8 cellular contexts compared by ENCODE assay signal in the genomic region with DNA sequence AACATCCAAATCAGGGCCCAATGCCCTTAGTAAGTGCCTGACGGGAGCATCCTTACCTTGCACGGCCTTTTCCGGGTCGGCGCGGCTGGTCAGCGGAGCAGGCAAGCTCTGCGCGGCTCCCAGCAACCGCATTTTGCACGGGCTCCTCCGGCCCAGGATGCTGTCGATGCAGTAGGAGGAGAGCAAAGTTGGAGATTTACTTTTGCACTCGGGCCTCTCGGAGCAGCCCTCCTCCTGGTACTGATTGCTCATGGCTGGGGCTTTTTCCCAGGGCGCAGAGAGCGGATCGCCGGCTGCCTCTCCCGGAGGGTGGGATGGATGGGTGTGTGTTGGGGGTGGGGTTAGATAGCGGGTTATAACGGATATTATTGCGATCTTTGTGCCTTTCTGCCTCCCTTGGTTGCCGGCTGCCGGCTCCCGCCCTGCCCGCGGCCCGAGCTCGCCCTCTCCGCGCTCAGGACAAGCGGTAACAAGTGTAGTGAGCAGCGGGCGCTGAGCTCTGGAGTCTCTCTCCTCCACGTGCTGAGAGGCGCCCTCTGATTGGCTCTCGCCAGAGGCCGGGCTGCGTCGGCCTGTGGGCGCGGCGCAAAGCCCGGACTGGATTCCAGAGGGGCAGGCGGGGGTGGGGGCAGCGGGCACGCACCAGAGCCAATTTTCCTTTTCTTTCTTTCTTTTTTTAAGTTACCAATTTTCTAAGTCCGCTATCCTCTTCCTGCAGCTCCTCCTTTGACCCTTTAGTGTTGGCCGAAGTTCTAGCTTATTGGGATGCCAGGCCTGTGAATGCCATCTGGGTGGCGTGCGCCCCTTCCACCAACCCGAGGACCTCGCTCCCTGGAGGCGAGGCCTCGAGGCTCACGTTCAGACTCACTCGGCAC. TPM values are rescaled to one million over a fixed set of nuclear protein-coding genes. Genes with fewer than 3 reads are reported as not detected.
A peak's percentile ranks its signal among the peaks of the same experiment; 100 is the strongest.
DNase-seq lines count a peak whose midpoint lies in the region; ATAC-seq, FAIRE-seq and TF ChIP-seq lines count a peak whose summit lies in the region.

A gene (minus strand): TSS at position 480 of the 875 bp plus-strand sequence. CDS start 228 bp downstream, at position 252.

- peak; percentile 68 for FAIRE-seq in endothelial cell of umbilical vein (lab: Jason Lieb, UNC)

- peaks cover 0 to 19% (median 2%) of the 10 kb centered on the region in 11 donors for H3K9me3 Mint-ChIP-seq in naive thymus-derived CD4-positive, alpha-beta T cell

- H2AFZ ChIP-seq in endothelial cell of umbilical vein (ENCODE audit: low read depth, low read length) = no peak within 1 kb of the TSS

- no peaks in the 10 kb centered on the region for H3K36me3 ChIP-seq in endothelial cell of umbilical vein (ENCODE audit: control insufficient read depth in 2 of 2, extremely low read depth in 1 of 2, insufficient read depth in 2 of 2, low read length in 2 of 2)
- H3K36me3 ChIP-seq in naive thymus-derived CD4-positive, alpha-beta T cell (ENCODE audit: control insufficient read depth in 2 of 3, insufficient read depth in 3 of 3, low read length in 3 of 3) = no peaks in the 10 kb centered on the region

- peak; percentile 71 for ATAC-seq in GM19397 (IDR thresholded peaks at IDR 0.05; ENCODE audit: unreplicated experiment)
- peak; percentile 36 for ATAC-seq in naive thymus-derived CD4-positive, alpha-beta T cell
- ATAC-seq in GM21360 (IDR thresholded peaks at IDR 0.05; ENCODE audit: unreplicated experiment) = no peak

- peak within 1 kb of the TSS in 9 of 10 donors; percentile 6 to 71 (median 47) for H3K4me3 Mint-ChIP-seq in naive thymus-derived CD4-positive, alpha-beta T cell

- POLR2A ChIA-PET in endothelial cell of umbilical vein (lab: Charles Lee) = no interaction called here
- POLR2A ChIA-PET in naive thymus-derived CD4-positive, alpha-beta T cell (lab: Charles Lee) = no interaction called here

- H3K4me3 ChIP-seq in endothelial cell of umbilical vein (replicated peaks in 1 of 3; ENCODE audit: insufficient read depth in 1 of 3, low read depth in 1 of 3, low read length in 3 of 3) = no peak within 1 kb of the TSS
- H3K4me3 ChIP-seq in naive thymus-derived CD4-positive, alpha-beta T cell (ENCODE audit: low read length) = no peak within 1 kb of the TSS

- intact Hi-C loops in endothelial cell of umbilical vein (cut with micrococcal nuclease) = no loop called here
- intact Hi-C loops in naive thymus-derived CD4-positive, alpha-beta T cell (cut with micrococcal nuclease) = no loop called here

- peaks cover 72 to 93% of the 10 kb centered on the region in 2 experiments for H3K27me3 ChIP-seq in endothelial cell of umbilical vein (ENCODE audit: control insufficient read depth in 2 of 2, insufficient read depth in 2 of 2, low read length in 2 of 2)
- H3K27me3 ChIP-seq in naive thymus-derived CD4-positive, alpha-beta T cell (ENCODE audit: control insufficient read depth in 2 of 2, insufficient read depth in 2 of 2, low read length in 2 of 2) = peaks cover 3 to 7% of the 10 kb centered on the region in 2 donors

- H4K20me1 ChIP-seq in endothelial cell of umbilical vein (replicated peaks; ENCODE audit: control insufficient read depth, extremely low read depth, insufficient read depth, low read length) = no peaks in the 10 kb centered on the region

- no peaks in the 10 kb centered on the region for H3K79me2 ChIP-seq in endothelial cell of umbilical vein (ENCODE audit: control insufficient read depth, insufficient read depth, low read length)

- no peaks in the 10 kb centered on the region for H3K9me3 ChIP-seq in endothelial cell of umbilical vein (replicated peaks; ENCODE audit: control insufficient read depth, insufficient read depth, low read length)
- H3K9me3 ChIP-seq in naive thymus-derived CD4-positive, alpha-beta T cell (ENCODE audit: control insufficient read depth in 2 of 3, low read length in 3 of 3) = no peaks in the 10 kb centered on the region

- H3K27ac ChIP-seq in endothelial cell of umbilical vein (ENCODE audit: insufficient read depth, low read depth, low read length) = no peak within 1 kb of the TSS
- no peak within 1 kb of the TSS for H3K27ac ChIP-seq in naive thymus-derived CD4-positive, alpha-beta T cell (ENCODE audit: low read depth, low read length)

- peaks cover 2% of the 10 kb centered on the region for H3K4me1 ChIP-seq in endothelial cell of umbilical vein (ENCODE audit: control insufficient read depth, extremely low read depth, insufficient read depth, low read length)
- peaks cover 0 to 4% of the 10 kb centered on the region in 2 donors for H3K4me1 ChIP-seq in naive thymus-derived CD4-positive, alpha-beta T cell (ENCODE audit: control insufficient read depth in 2 of 2, insufficient read depth in 2 of 2, low read length in 2 of 2)

- no TSS peak for BruUV-seq in endothelial cell of umbilical vein (replicated peaks; lab: Mats Ljungman, UMichigan)

- no peak within 1 kb of the TSS for H3K9ac ChIP-seq in endothelial cell of umbilical vein (replicated peaks; ENCODE audit: extremely low read depth, insufficient read depth, low read length)

- H3K9me1 ChIP-seq in endothelial cell of umbilical vein (replicated peaks; ENCODE audit: control insufficient read depth, extremely low read depth, insufficient read depth, low read length) = no peaks in the 10 kb centered on the region

- TF ChIP-seq CTCF in endothelial cell of umbilical vein (IDR thresholded peaks at IDR 0.05; ENCODE audit: extremely low read depth in 1 of 2, insufficient read depth in 1 of 2, low read depth in 1 of 2, low read length in 2 of 2) = no peak

- dilution Hi-C loops in endothelial cell of umbilical vein (cut with MboI; ENCODE audit: extremely low pct_ligation_motif_present, low sequenced_read_pairs) = no loop called here

- CTCF ChIA-PET in endothelial cell of umbilical vein (lab: Charles Lee) = interaction anchor here (1.3 to 1.4 kb wide), 2 partner anchors 174 to 177 kb away, joined by 3 to 5 read pairs; no protein-coding TSS in a partner anchor
- CTCF ChIA-PET in naive thymus-derived CD4-positive, alpha-beta T cell (lab: Charles Lee) = no interaction called here

- H3K27ac Mint-ChIP-seq in naive thymus-derived CD4-positive, alpha-beta T cell = peak within 1 kb of the TSS in 2 of 9 donors; percentile 38 to 67

- no peak within 1 kb of the TSS for H3K4me2 ChIP-seq in endothelial cell of umbilical vein (ENCODE audit: insufficient read depth, low read length)

- TF ChIP-seq POLR2A in endothelial cell of umbilical vein (IDR thresholded peaks at IDR 0.05; ENCODE audit: low read depth, low read length) = no peak

- no peaks in the 10 kb centered on the region for H3K36me3 Mint-ChIP-seq in naive thymus-derived CD4-positive, alpha-beta T cell

- DNase-seq in Ammon's horn (ENCODE audit: low spot score) (peak; percentile 69), NCI-H69 (lab: John Stamatoyannopoulos, UW) (peak; percentile 91), endothelial cell of umbilical vein (ENCODE audit: low read depth, low spot score) (peak; percentile 31), cerebellar nuclear complex (lab: John Stamatoyannopoulos, UW) (no peak)
- DNase-seq in naive thymus-derived CD4-positive, alpha-beta T cell = no peak
- no peak for DNase-seq in NK-92 treated with Interleukin-12 subunit alpha and Interleukin-12 subunit beta, amount 100 ng/mL, for 24 hours (lab: John Stamatoyannopoulos, UW)

- H3K27me3 Mint-ChIP-seq in naive thymus-derived CD4-positive, alpha-beta T cell = peaks cover 21 to 80% (median 43%) of the 10 kb centered on the region in 5 donors

- peaks cover 0 to 31% (median 20%) of the 10 kb centered on the region in 7 donors for H3K4me1 Mint-ChIP-seq in naive thymus-derived CD4-positive, alpha-beta T cell

TF ChIP-seq in endothelial cell of umbilical vein, 7 proteins besides CTCF, POLR2A, EP300 and RAD21:
- TF ChIP-seq MYC (IDR thresholded peaks at IDR 0.05; ENCODE audit: low read depth, low read length) (no peak), POLR2AphosphoS5 (IDR thresholded peaks at IDR 0.05; ENCODE audit: insufficient read depth, low read depth, low read length) (no peak), EZH2 (IDR thresholded peaks at IDR 0.05; ENCODE audit: borderline replicate concordance, low read depth, low read length, severe bottlenecking) (peak; percentile 59), GATA2 (IDR thresholded peaks at IDR 0.05; ENCODE audit: insufficient read depth, insufficient read length, low read depth, low read length) (no peak), JUN (IDR thresholded peaks at IDR 0.05; ENCODE audit: borderline replicate concordance, insufficient read depth, insufficient read length, low read depth) (no peak), FOS (IDR thresholded peaks at IDR 0.05; ENCODE audit: borderline replicate concordance, insufficient read depth, low read length) (no peak)
- TF ChIP-seq, protein P1, sequence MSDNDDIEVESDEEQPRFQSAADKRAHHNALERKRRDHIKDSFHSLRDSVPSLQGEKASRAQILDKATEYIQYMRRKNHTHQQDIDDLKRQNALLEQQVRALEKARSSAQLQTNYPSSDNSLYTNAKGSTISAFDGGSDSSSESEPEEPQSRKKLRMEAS (IDR thresholded peaks at IDR 0.05; ENCODE audit: insufficient read depth, insufficient read length) = peak; percentile 47

RNA-seq across cellular contexts. Expression of the gene that starts here (rescaled TPM):
- total RNA-seq in endothelial cell of umbilical vein = not detected in 2 replicates
- not detected in 2 replicates for polyA plus RNA-seq in endothelial cell of umbilical vein
- not detected in 2 replicates for polyA plus RNA-seq in endothelial cell of umbilical vein (2011; cell fraction: cytosol; rRNA removed)
- polyA plus RNA-seq in endothelial cell of umbilical vein (2011; cell fraction: nucleus; rRNA removed) = not detected in 2 replicates
- not detected in 2 replicates for polyA plus RNA-seq in endothelial cell of umbilical vein (2012)
- not detected in 2 replicates for polyA minus RNA-seq in endothelial cell of umbilical vein
- polyA minus RNA-seq in endothelial cell of umbilical vein (2011; cell fraction: cytosol; rRNA and poly(A)+ RNA removed) = not detected
- not detected in 2 replicates for polyA minus RNA-seq in endothelial cell of umbilical vein (2011; cell fraction: nucleus; rRNA and poly(A)+ RNA removed)
- total RNA-seq in naive thymus-derived CD4-positive, alpha-beta T cell = not detected
- polyA plus RNA-seq in naive thymus-derived CD4-positive, alpha-beta T cell = not detected

Comparison
In these comparisons a context has a peak if more than half of its experiments do, and no peak if none do; other contexts are left out.
1. Peak in DNase-seq in endothelial cell of umbilical vein; RNA of the gene not detected or under 1 TPM.
2. Peak in ATAC-seq in naive thymus-derived CD4-positive, alpha-beta T cell; RNA of the gene not detected or under 1 TPM.
3. DNase-seq: peak in Ammon's horn (single experiment) and NCI-H69 (single experiment); none in naive thymus-derived CD4-positive, alpha-beta T cell (0 of 9), cerebellar nuclear complex (0 of 2) and NK-92 treated with Interleukin-12 subunit alpha and Interleukin-12 subunit beta, amount 100 ng/mL, for 24 hours (single experiment).